Comparison of ENCODE assay signal across 30 cellular contexts in genomic region chr9:27206041-27206440, GRCh38.
"Had no signal": no experiment of that assay in that cellular context is flagged by ENCODE, and none has a peak within 500 bp of the region (broad histone marks: within the 10 kb centered on the region; RNA-seq: fewer than 3 reads in every experiment).

No MANE protein-coding gene starts in this region.

- ATAC-seq: activated CD4-positive, CD25-positive, alpha-beta regulatory T cell treated with anti-CD3 and anti-CD28 coated beads, Interleukin-2, amount 50 U/mL, for 24 hours; activated CD8-positive, alpha-beta T cell treated with anti-CD3 and anti-CD28 coated beads for 36 hours; activated T-cell treated with anti-CD3 and anti-CD28 coated beads, Interleukin-2, amount 50 U/mL, for 4 hours; activated T-helper 17 cell treated with anti-CD3 and anti-CD28 coated beads, Interleukin-2, amount 50 U/mL, for 72 hours; body of pancreas; effector memory CD8-positive, alpha-beta T cell had no signal

- H3K36me3 ChIP-seq: esophagus squamous epithelium, WERI-Rb-1 had no signal

- H3K27ac ChIP-seq: body of pancreas, epithelial cell of prostate, esophagus squamous epithelium, WERI-Rb-1 had no signal

- H3K4me3 ChIP-seq: body of pancreas, esophagus squamous epithelium had no signal

- H3K9me3 ChIP-seq: body of pancreas, esophagus squamous epithelium had no signal

- FAIRE-seq: colon, endothelial cell of umbilical vein, frontal cortex had no signal

- H3K27me3 ChIP-seq: body of pancreas, esophagus squamous epithelium had no signal

- H3K4me1 ChIP-seq: body of pancreas, esophagus squamous epithelium had no signal

- DNase-seq: activated B cell treated with CpG ODN at 0.5 μM for 24 hours; activated CD4-positive, alpha-beta T cell treated with anti-CD3 and anti-CD28 coated beads for 48 hours; activated CD4-positive, alpha-beta T cell treated with anti-CD3 and anti-CD28 coated beads, Interleukin-2, amount 50 U/mL, for 1 hour; activated CD4-positive, alpha-beta T cell treated with anti-CD3 and anti-CD28 coated beads, Interleukin-2, amount 50 U/mL, for 48 hours; activated CD8-positive, alpha-beta memory T cell treated with anti-CD3 and anti-CD28 coated beads for 24 hours; activated CD8-positive, alpha-beta T cell treated with anti-CD3 and anti-CD28 coated beads for 36 hours; activated effector memory CD4-positive, alpha-beta T cell treated with Interleukin-2 at 50 U/mL for 16 hours; activated gamma-delta T cell treated with Interleukin-2 at 50 U/mL for 16 hours; activated naive CD4-positive, alpha-beta T cell treated with anti-CD3 and anti-CD28 coated beads, Interleukin-2, amount 50 U/mL, for 16 hours; activated naive CD4-positive, alpha-beta T cell treated with Interleukin-2 at 50 U/mL for 16 hours; activated T-cell treated with anti-CD3 and anti-CD28 coated beads, Interleukin-2, amount 50 U/mL, for 4 hours; amygdala; aorta; body of pancreas; caudate nucleus; cortex of kidney; dermis blood vessel endothelial cell; effector CD4-positive, alpha-beta T cell; effector memory CD8-positive, alpha-beta T cell; esophagus squamous epithelium; foreskin fibroblast; head of caudate nucleus; T-helper 2 cell; WERI-Rb-1 had no signal
